16 cellular contexts compared by ENCODE assay signal in genomic region chr2:169173876-169174275, GRCh38.
"Had no signal": no experiment of that assay in that cellular context is flagged by ENCODE, and none has a peak within 500 bp of the region (broad histone marks: within the 10 kb centered on the region; RNA-seq: fewer than 3 reads in every experiment).

No MANE protein-coding gene starts in this region.

- H3K4me3 ChIP-seq: breast epithelium, esophagus squamous epithelium, heart left ventricle, psoas muscle, upper lobe of right lung had no signal

- H3K36me3 ChIP-seq: breast epithelium, esophagus squamous epithelium, heart left ventricle, upper lobe of right lung had no signal

- H3K9me3 ChIP-seq: breast epithelium, esophagus squamous epithelium, heart left ventricle, psoas muscle, upper lobe of right lung had no signal

- H3K4me1 ChIP-seq: breast epithelium, esophagus squamous epithelium, heart left ventricle, psoas muscle, upper lobe of right lung had no signal

- DNase-seq: activated CD4-positive, alpha-beta memory T cell treated with anti-CD3 and anti-CD28 coated beads for 36 hours; activated CD4-positive, alpha-beta T cell treated with anti-CD3 and anti-CD28 coated beads for 1 hour; activated gamma-delta T cell treated with Interleukin-2 at 50 U/mL for 16 hours; activated naive CD8-positive, alpha-beta T cell treated with anti-CD3 and anti-CD28 coated beads, Interleukin-2, amount 10 ng/mL, durations not matched to agents 7 days and 5 days; activated T-cell treated with anti-CD3 and anti-CD28 coated beads, Interleukin-2, amount 50 U/mL, for 72 hours; esophagus squamous epithelium; foreskin fibroblast; mesendoderm; nephron progenitor cell; psoas muscle; stimulated activated CD4-positive, alpha-beta T cell treated with anti-CD3 and anti-CD28 coated beads, Interleukin-2, amount 100 ng/mL, for 48 hours; stimulated activated CD8-positive, alpha-beta memory T cell treated with anti-CD3 and anti-CD28 coated beads, Interleukin-4, amount 100 ng/mL, for 48 hours; stimulated activated naive CD8-positive, alpha-beta T cell treated with anti-CD3 and anti-CD28 coated beads, Interleukin-15, Interleukin-2, amounts not matched to agents 100 U/mL and 50 U/mL, for 24 hours; upper lobe of right lung had no signal

- ATAC-seq: activated T-cell treated with anti-CD3 and anti-CD28 coated beads, Interleukin-2, amount 50 U/mL, for 72 hours; heart left ventricle; psoas muscle; stimulated activated naive CD8-positive, alpha-beta T cell treated with anti-CD3 and anti-CD28 coated beads, Interleukin-15, Interleukin-2, amounts not matched to agents 100 U/mL and 50 U/mL, for 24 hours; upper lobe of right lung had no signal

- H3K27me3 ChIP-seq: breast epithelium, upper lobe of right lung had no signal
